Comparison of ENCODE assay signal across 10 cellular contexts in the genomic region with DNA sequence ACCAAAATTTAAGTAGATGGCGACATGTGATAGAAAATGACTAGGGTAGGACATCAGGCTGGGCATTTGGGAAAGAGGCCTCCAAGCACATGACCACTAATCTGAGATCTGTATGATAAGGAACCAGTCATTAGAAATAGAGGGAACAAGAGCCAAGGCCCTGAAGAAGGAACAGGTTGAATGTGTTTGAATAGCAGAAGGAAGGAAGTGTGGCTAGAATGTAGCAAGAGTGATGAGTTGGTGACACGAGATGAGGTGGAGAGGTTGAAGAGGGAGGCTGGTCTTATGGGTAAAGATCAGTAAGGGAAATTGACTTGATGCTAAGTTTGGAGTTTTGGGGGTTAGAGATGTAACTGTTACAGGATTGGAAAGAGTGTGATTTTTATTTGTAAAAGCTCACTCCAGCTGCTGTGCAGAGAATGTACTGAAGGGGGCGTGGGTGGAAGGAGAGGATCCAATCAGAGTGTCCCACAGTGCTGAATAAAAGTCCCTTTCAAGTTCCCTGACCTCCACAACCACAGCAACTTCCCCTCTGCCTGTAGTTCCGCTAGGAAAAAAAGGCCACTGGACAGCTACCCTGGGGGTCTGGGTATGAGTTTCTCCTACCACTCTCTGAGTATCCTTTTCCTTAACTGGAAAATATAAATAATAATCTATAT.
DNase-seq lines count a peak whose midpoint lies in the region; ATAC-seq and TF ChIP-seq lines count a peak whose summit lies in the region.
"Had no signal": no experiment of that assay in that cellular context is flagged by ENCODE, and none has a peak within 500 bp of the region (broad histone marks: within the 10 kb centered on the region; RNA-seq: fewer than 3 reads in every experiment).

No MANE protein-coding gene starts in this region.

- intact Hi-C loops in MCF 10A (cut with micrococcal nuclease) (no loop called here), breast epithelium (cut with DNase I; ENCODE audit: low total_unique reads) (no loop called here)

- POLR2A ChIA-PET in MCF 10A (lab: Yijun Ruan, JAX) = no interaction called here

- H3K27ac Mint-ChIP-seq in MCF 10A (ENCODE audit: low read depth, unreplicated experiment) = no peak overlapping the region
- H3K27ac Mint-ChIP-seq in stimulated activated naive B cell treated with anti-CD40 and anti-IgM and Interleukin-4, amounts not matched to agents 10 μg/mL and 1 μg/mL and 100 μg/mL, for 72 hours = no peak overlapping the region

- no peaks in the 10 kb centered on the region for H4K20me1 ChIP-seq in Karpas-422 (ENCODE audit: insufficient read depth, low read depth, low read length)

- no peaks in the 10 kb centered on the region for H3K9me3 Mint-ChIP-seq in MCF 10A (ENCODE audit: unreplicated experiment)
- peaks cover 0 to 10% of the 10 kb centered on the region in 2 donors for H3K9me3 Mint-ChIP-seq in stimulated activated naive B cell treated with anti-CD40 and anti-IgM and Interleukin-4, amounts not matched to agents 10 μg/mL and 1 μg/mL and 100 μg/mL, for 72 hours

- H3K27me3 ChIP-seq in breast epithelium (peaks cover 0 to 39% of the 10 kb centered on the region in 2 donors), Karpas-422 (ENCODE audit: low read length) (0 out of 2 replicates have a peak, but pooled peaks cover 3% of the 10 kb centered on the region), gastroesophageal sphincter (peaks cover 43% of the 10 kb centered on the region)

- H3K27me3 Mint-ChIP-seq in MCF 10A (ENCODE audit: insufficient read depth, unreplicated experiment) = peaks cover 44% of the 10 kb centered on the region
- peaks cover 38 to 47% of the 10 kb centered on the region in 2 donors for H3K27me3 Mint-ChIP-seq in stimulated activated naive B cell treated with anti-CD40 and anti-IgM and Interleukin-4, amounts not matched to agents 10 μg/mL and 1 μg/mL and 100 μg/mL, for 72 hours

- WGBS in gastroesophageal sphincter (ENCODE audit: low coverage in 1 of 2), 2 donors = 37 to 76% methylated on average over 2 to 3 of the region's 4 CpGs

- H3K9me3 ChIP-seq in breast epithelium (no peaks in the 10 kb centered on the region), Karpas-422 (ENCODE audit: low read length) (no peaks in the 10 kb centered on the region), gastroesophageal sphincter (peaks cover 0 to 5% (median 0%) of the 10 kb centered on the region in 3 donors)

- no peaks in the 10 kb centered on the region for H3K4me1 Mint-ChIP-seq in MCF 10A (ENCODE audit: insufficient read depth, unreplicated experiment)
- peaks cover 5% of the 10 kb centered on the region in 2 donors for H3K4me1 Mint-ChIP-seq in stimulated activated naive B cell treated with anti-CD40 and anti-IgM and Interleukin-4, amounts not matched to agents 10 μg/mL and 1 μg/mL and 100 μg/mL, for 72 hours

- H3K36me3 ChIP-seq in breast epithelium = no peaks in the 10 kb centered on the region
- H3K36me3 ChIP-seq in Karpas-422 (ENCODE audit: insufficient read depth, low read length) = no peaks in the 10 kb centered on the region
- no peaks in the 10 kb centered on the region for H3K36me3 ChIP-seq in gastroesophageal sphincter

- H3K4me2 ChIP-seq in Karpas-422 (ENCODE audit: low read depth, low read length, poor library complexity, severe bottlenecking) = no peak overlapping the region

- no peak for TF ChIP-seq EP300 in gastroesophageal sphincter (IDR thresholded peaks at IDR 0.05)

- H3K4me1 ChIP-seq in breast epithelium (peaks cover 0 to 10% of the 10 kb centered on the region in 2 donors), Karpas-422 (ENCODE audit: low read length) (no peaks in the 10 kb centered on the region), gastroesophageal sphincter (peaks cover 0 to 22% (median 13%) of the 10 kb centered on the region in 3 donors)

- DNase-seq in MCF 10A (ENCODE audit: unreplicated experiment) (peak; percentile 27), breast epithelium (ENCODE audit: low spot score in 2 of 2) (no peak), Karpas-422 (peak; percentile 78), choroid plexus epithelial cell (ENCODE audit: low read depth) (peak; percentile 13), NCI-H2029 treated with DMSO at 0.1 percent for 48 hours (lab: John Stamatoyannopoulos, UW) (no peak), NCI-H446 treated with DMSO at 0.1 percent for 48 hours (lab: John Stamatoyannopoulos, UW) (no peak)
- DNase-seq in stimulated activated naive B cell treated with anti-CD40 and anti-IgM and Interleukin-4, amounts not matched to agents 10 μg/mL and 1 μg/mL and 100 μg/mL, for 72 hours = no peak
- DNase-seq: activated CD4-positive, CD25-positive, alpha-beta regulatory T cell treated with anti-CD3 and anti-CD28 coated beads, Interleukin-2, amount 50 U/mL, for 72 hours; DMS79 treated with DMSO at 0.1 percent for 48 hours had no signal

- H3K4me3 Mint-ChIP-seq in MCF 10A (ENCODE audit: unreplicated experiment) = no peak overlapping the region
- H3K4me3 Mint-ChIP-seq in stimulated activated naive B cell treated with anti-CD40 and anti-IgM and Interleukin-4, amounts not matched to agents 10 μg/mL and 1 μg/mL and 100 μg/mL, for 72 hours = no peak overlapping the region

- ATAC-seq in stimulated activated naive B cell treated with anti-CD40 and anti-IgM and Interleukin-4, amounts not matched to agents 10 μg/mL and 1 μg/mL and 100 μg/mL, for 72 hours (replicated peaks) = peak; percentile 20 to 51
- ATAC-seq in gastroesophageal sphincter = no peak

- H3K4me3 ChIP-seq in breast epithelium (no peak overlapping the region), Karpas-422 (ENCODE audit: low read length) (no peak overlapping the region), choroid plexus epithelial cell (ENCODE audit: low read depth, low read length) (no peak overlapping the region), gastroesophageal sphincter (no peak overlapping the region)

- peak; percentile 11 for TF ChIP-seq CTCF in MCF 10A (IDR thresholded peaks at IDR 0.05; ENCODE audit: unreplicated experiment)
- TF ChIP-seq CTCF in breast epithelium (IDR thresholded peaks at IDR 0.05) = no peak
- TF ChIP-seq CTCF in choroid plexus epithelial cell (conservative IDR thresholded peaks at IDR 0.05; ENCODE audit: low read depth, low read length) = peak; percentile 41
- no peak for TF ChIP-seq CTCF in gastroesophageal sphincter (IDR thresholded peaks at IDR 0.05)

- CTCF ChIA-PET in MCF 10A (lab: Yijun Ruan, JAX) = no interaction called here

- H3K36me3 Mint-ChIP-seq in MCF 10A (ENCODE audit: insufficient read depth, unreplicated experiment) = no peaks in the 10 kb centered on the region
- H3K36me3 Mint-ChIP-seq in stimulated activated naive B cell treated with anti-CD40 and anti-IgM and Interleukin-4, amounts not matched to agents 10 μg/mL and 1 μg/mL and 100 μg/mL, for 72 hours = peaks cover 0 to 4% of the 10 kb centered on the region in 2 donors

- TF ChIP-seq POLR2A in breast epithelium (IDR thresholded peaks at IDR 0.05) (no peak), gastroesophageal sphincter (IDR thresholded peaks at IDR 0.05) (no peak)

- no peaks in the 10 kb centered on the region for H3K79me2 ChIP-seq in Karpas-422 (ENCODE audit: low read length)

- no peak overlapping the region for H3K9ac ChIP-seq in Karpas-422 (ENCODE audit: low read length)

- H3K9me2 ChIP-seq in Karpas-422 (replicated peaks; ENCODE audit: insufficient read depth, low read length) = no peaks in the 10 kb centered on the region

- H2AFZ ChIP-seq in Karpas-422 (ENCODE audit: low read length) = no peak overlapping the region

- H3K27ac ChIP-seq in breast epithelium (no peak overlapping the region), Karpas-422 (ENCODE audit: low read length) (no peak overlapping the region), gastroesophageal sphincter (no peak overlapping the region)

- no TSS peak for BruUV-seq in MCF 10A (replicated peaks; lab: Mats Ljungman, UMichigan)

Comparison
In these comparisons a context has a peak if more than half of its experiments do, and no peak if none do; other contexts are left out.
1. DNase-seq: peak in MCF 10A (single experiment), Karpas-422 (single experiment) and choroid plexus epithelial cell (single experiment); none in breast epithelium (0 of 2), stimulated activated naive B cell treated with anti-CD40 and anti-IgM and Interleukin-4, amounts not matched to agents 10 μg/mL and 1 μg/mL and 100 μg/mL, for 72 hours (single experiment), NCI-H2029 treated with DMSO at 0.1 percent for 48 hours (single experiment) and NCI-H446 treated with DMSO at 0.1 percent for 48 hours (single experiment).
2. CTCF ChIP-seq: peak in MCF 10A (single experiment) and choroid plexus epithelial cell (single experiment); none in breast epithelium (0 of 3) and gastroesophageal sphincter (0 of 4).